Comparison of ENCODE assay signal across 6 cellular contexts in the genomic region with DNA sequence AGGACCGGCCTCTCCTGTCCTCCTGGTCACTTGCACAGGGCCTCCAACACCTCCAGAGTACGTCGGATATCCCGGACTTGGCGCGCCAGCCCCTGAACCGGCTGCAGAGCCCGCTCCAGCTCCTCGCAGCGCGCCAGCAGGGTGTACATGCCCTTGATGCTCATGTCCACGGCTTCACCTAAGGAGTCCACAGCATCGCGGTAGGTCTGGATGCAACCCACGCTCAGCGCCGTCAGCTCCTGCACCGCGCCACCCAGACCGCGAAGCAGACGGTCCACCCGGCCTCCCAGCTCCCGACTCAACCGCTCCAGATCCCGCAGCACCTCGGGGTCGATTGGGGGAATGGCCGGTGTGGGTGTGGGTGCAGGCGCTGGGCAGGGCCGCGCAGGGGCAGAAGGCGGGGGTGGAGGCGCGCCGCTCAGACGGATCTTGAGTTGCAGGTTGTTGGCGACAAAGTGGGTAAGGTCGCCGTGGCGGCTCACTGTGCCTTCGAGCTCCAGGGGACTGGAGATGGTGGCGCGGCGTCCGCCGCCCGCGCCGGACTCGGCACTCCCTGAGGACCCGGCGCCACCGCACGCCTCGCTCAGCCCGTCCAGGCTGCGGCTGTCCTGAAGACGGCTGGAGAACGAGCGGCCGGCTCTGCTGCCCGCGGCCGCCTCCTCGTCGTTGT. TPM values are rescaled to one million over a fixed set of nuclear protein-coding genes. Genes with fewer than 3 reads are reported as not detected.
DNase-seq lines count a peak whose midpoint lies in the region; TF ChIP-seq lines count a peak whose summit lies in the region.

No MANE protein-coding gene starts in this region.

- peak overlapping the region; percentile 69 for H2AFZ ChIP-seq in neuron (ENCODE audit: low read depth, low read length)

- H3K36me3 ChIP-seq in KOPT-K1 (ENCODE audit: insufficient read depth, low read length) (no peaks in the 10 kb centered on the region), breast epithelium (no peaks in the 10 kb centered on the region), neuron (ENCODE audit: insufficient read depth, low read length) (no peaks in the 10 kb centered on the region)

- peak overlapping the region; percentile 73 for H3K27ac ChIP-seq in KOPT-K1 (ENCODE audit: low read depth, low read length, poor library complexity, severe bottlenecking)
- H3K27ac ChIP-seq in breast epithelium = peak overlapping the region; percentile 94 to 96

- H3K27me3 ChIP-seq in breast epithelium (no peaks in the 10 kb centered on the region), neuron (ENCODE audit: insufficient read depth, low read length) (no peaks in the 10 kb centered on the region)

- DNase-seq in breast epithelium (ENCODE audit: low spot score in 2 of 2) (no peak), NCI-H2107 treated with DMSO at 0.1 percent for 48 hours (lab: John Stamatoyannopoulos, UW; ENCODE audit: unreplicated experiment) (no peak), NCI-H1092 treated with DMSO at 0.1 percent for 48 hours (lab: John Stamatoyannopoulos, UW) (no peak), SW480 (ENCODE audit: low spot score) (no peak)

- TF ChIP-seq CTCF in breast epithelium (IDR thresholded peaks at IDR 0.05) = no peak

- intact Hi-C loops in breast epithelium (cut with DNase I; ENCODE audit: low total_unique reads) = loop anchor here (1.0 to 5.0 kb wide), 2 partner anchors 33 to 67 kb away; no protein-coding TSS in a partner anchor

- H3K4me3 ChIP-seq in breast epithelium (peak overlapping the region; percentile 68 to 93 (median 91)), neuron (ENCODE audit: low read length) (peak overlapping the region; percentile 68)

- peaks cover 0 to 10% of the 10 kb centered on the region in 2 donors for H3K4me1 ChIP-seq in breast epithelium
- H3K4me1 ChIP-seq in neuron (ENCODE audit: insufficient read depth, low read length) = peaks cover 22% of the 10 kb centered on the region

- no peak for TF ChIP-seq POLR2A in breast epithelium (IDR thresholded peaks at IDR 0.05)

- no peaks in the 10 kb centered on the region for H3K9me3 ChIP-seq in KOPT-K1 (ENCODE audit: insufficient read depth, low read length, poor library complexity, severe bottlenecking)
- H3K9me3 ChIP-seq in breast epithelium = no peaks in the 10 kb centered on the region
- H3K9me3 ChIP-seq in neuron (ENCODE audit: low read length) = no peaks in the 10 kb centered on the region

RNA-seq across cellular contexts. Expression of a gene that starts 0.8 kb away (rescaled TPM):
- 10 to 100 TPM in 2 of 3 donors, 1 to 10 TPM in 1; 8.5 to 11.5 (median 10.8) TPM for total RNA-seq in breast epithelium

RNA-seq across cellular contexts. Expression of a gene that starts 13.0 kb away (rescaled TPM):
- 10 to 100 TPM; 15.7 to 83.1 (median 41.0) TPM for total RNA-seq in breast epithelium

RNA-seq across cellular contexts. Expression of a gene that starts 21.2 kb away (rescaled TPM):
- 1 to 10 TPM in 2 of 3 donors, under 1 TPM in 1; 0.44 to 3.8 (median 1.6) TPM for total RNA-seq in breast epithelium

RNA-seq across cellular contexts. Expression of a gene that starts 26.4 kb away (rescaled TPM):
- total RNA-seq in breast epithelium = 10 to 100 TPM; 21.8 to 30.2 (median 28.1) TPM

RNA-seq across cellular contexts. Expression of a gene that starts 37.0 kb away (rescaled TPM):
- total RNA-seq in breast epithelium = 100 to 1,000 TPM in 2 of 3 donors, 10 to 100 TPM in 1; 97.3 to 167 (median 115) TPM
